ENCODE assay signal across 26 cellular contexts in genomic region chr5:139501376-139501775, GRCh38. TPM values are rescaled to one million over a fixed set of nuclear protein-coding genes. Genes with fewer than 3 reads are reported as not detected.
"Had no signal": no experiment of that assay in that cellular context is flagged by ENCODE, and none has a peak within 500 bp of the region (broad histone marks: within the 10 kb centered on the region; RNA-seq: fewer than 3 reads in every experiment).

No MANE protein-coding gene starts in this region.

- ATAC-seq: activated T-cell treated with anti-CD3 and anti-CD28 coated beads, Interleukin-2, amount 50 U/mL, for 4 hours; left lobe of liver; stimulated activated naive B cell treated with anti-CD40 and anti-IgM and Interleukin-4, amounts not matched to agents 10 μg/mL and 1 μg/mL and 100 μg/mL, for 72 hours had no signal

- H3K4me1 ChIP-seq: colonic mucosa, upper lobe of left lung had no signal

- H3K4me3 ChIP-seq: colonic mucosa, lung, thoracic aorta, upper lobe of left lung had no signal

- H3K9me3 Mint-ChIP-seq: activated T-cell treated with anti-CD3 and anti-CD28 coated beads, Interleukin-2, amount 50 U/mL, for 4 hours; nephron; stimulated activated naive B cell treated with anti-CD40 and anti-IgM and Interleukin-4, amounts not matched to agents 10 μg/mL and 1 μg/mL and 100 μg/mL, for 72 hours had no signal

- H3K36me3 Mint-ChIP-seq: stimulated activated naive B cell treated with anti-CD40 and anti-IgM and Interleukin-4, amounts not matched to agents 10 μg/mL and 1 μg/mL and 100 μg/mL, for 72 hours had no signal

- H3K4me3 Mint-ChIP-seq: activated T-cell treated with anti-CD3 and anti-CD28 coated beads, Interleukin-2, amount 50 U/mL, for 4 hours; nephron; stimulated activated naive B cell treated with anti-CD40 and anti-IgM and Interleukin-4, amounts not matched to agents 10 μg/mL and 1 μg/mL and 100 μg/mL, for 72 hours had no signal

- H3K27ac ChIP-seq: brain microvascular endothelial cell, colonic mucosa, thoracic aorta, upper lobe of left lung, VCaP had no signal

- H3K27ac Mint-ChIP-seq: nephron; stimulated activated naive B cell treated with anti-CD40 and anti-IgM and Interleukin-4, amounts not matched to agents 10 μg/mL and 1 μg/mL and 100 μg/mL, for 72 hours had no signal

- H3K36me3 ChIP-seq: brain microvascular endothelial cell, colonic mucosa, thoracic aorta, upper lobe of left lung had no signal

- FAIRE-seq: endometrium, islet of Langerhans had no signal

- H3K4me1 Mint-ChIP-seq: stimulated activated naive B cell treated with anti-CD40 and anti-IgM and Interleukin-4, amounts not matched to agents 10 μg/mL and 1 μg/mL and 100 μg/mL, for 72 hours had no signal

- DNase-seq: activated CD4-positive, alpha-beta T cell treated with anti-CD3 and anti-CD28 coated beads, Interleukin-2, amount 50 U/mL, for 1 hour; activated CD4-positive, CD25-positive, alpha-beta regulatory T cell treated with anti-CD3 and anti-CD28 coated beads, Interleukin-2, amount 50 U/mL, for 72 hours; activated CD8-positive, alpha-beta memory T cell treated with anti-CD3 and anti-CD28 coated beads, Interleukin-2, amount 50 U/mL, for 4 hours; activated effector memory CD4-positive, alpha-beta T cell treated with anti-CD3 and anti-CD28 coated beads, Interleukin-2, amount 50 U/mL, for 16 hours; activated naive CD4-positive, alpha-beta T cell treated with anti-CD3 and anti-CD28 coated beads, Interleukin-2, amount 50 U/mL, for 16 hours; activated T-cell treated with anti-CD3 and anti-CD28 coated beads, Interleukin-2, amount 50 U/mL, for 4 hours; aorta; brain microvascular endothelial cell; central memory CD4-positive, alpha-beta T cell; colonic mucosa; erythroblast; foreskin melanocyte; glutamatergic neuron; hippocampal formation; nucleus accumbens; posterior cingulate gyrus; stimulated activated naive B cell treated with anti-CD40 and anti-IgM and Interleukin-4, amounts not matched to agents 10 μg/mL and 1 μg/mL and 100 μg/mL, for 72 hours; upper lobe of left lung had no signal

- H3K9me3 ChIP-seq: colonic mucosa, thoracic aorta, upper lobe of left lung had no signal

RNA-seq across cellular contexts. Expression of gene SMIM33, which starts 30.6 kb away (rescaled TPM):
- total RNA-seq: aorta, left lobe of liver, lung, renal cortical epithelial cell, thoracic aorta, upper lobe of left lung had no signal
- polyA plus RNA-seq: aorta had no signal
